12 cellular contexts compared by ENCODE assay signal in genomic region chr15:80252281-80252619, GRCh38. TPM values are rescaled to one million over a fixed set of nuclear protein-coding genes. Genes with fewer than 3 reads are reported as not detected.
DNase-seq lines count a peak whose midpoint lies in the region; ATAC-seq, FAIRE-seq and TF ChIP-seq lines count a peak whose summit lies in the region.
"Had no signal": no experiment of that assay in that cellular context is flagged by ENCODE, and none has a peak within 500 bp of the region (broad histone marks: within the 10 kb centered on the region; RNA-seq: fewer than 3 reads in every experiment).

No MANE protein-coding gene starts in this region.

- H3K4me2 ChIP-seq in keratinocyte (ENCODE audit: control insufficient read depth, extremely low read depth, insufficient read depth, low read depth, low read length): peak overlapping the region; percentile 63
- H3K4me2 ChIP-seq: KMS-11 had no signal

- peak overlapping the region; percentile 33 for H3K4me3 Mint-ChIP-seq in activated B cell treated with CpG ODN at 0.5 μM for 24 hours

- peaks cover 3% of the 10 kb centered on the region for H4K20me1 ChIP-seq in keratinocyte (ENCODE audit: control insufficient read depth, extremely low read depth, insufficient read depth, low read length)

- TF ChIP-seq CTCF in activated B cell treated with CpG ODN at 0.5 μM for 24 hours (IDR thresholded peaks at IDR 0.05) (no peak), keratinocyte (optimal IDR thresholded peaks at IDR 0.05 in 1 of 3, IDR thresholded peaks at IDR 0.05 in 1 of 3, conservative IDR thresholded peaks at IDR 0.05 in 1 of 3; ENCODE audit: extremely low read depth in 1 of 3, insufficient read depth in 2 of 3, low read length in 3 of 3) (no peak), spleen (IDR thresholded peaks at IDR 0.05 in 8 of 11, conservative IDR thresholded peaks at IDR 0.05 in 3 of 11) (no peak), GM20000 (IDR thresholded peaks at IDR 0.05; ENCODE audit: extremely low read depth, missing control alignments) (no peak)

- H3K27me3 Mint-ChIP-seq in activated B cell treated with CpG ODN at 0.5 μM for 24 hours: peaks cover 53% of the 10 kb centered on the region

- H3K27ac Mint-ChIP-seq in activated B cell treated with CpG ODN at 0.5 μM for 24 hours: no peak overlapping the region

- FAIRE-seq in keratinocyte (lab: Jason Lieb, UNC): no peak
- FAIRE-seq: A204.1 had no signal

- no peaks in the 10 kb centered on the region for H3K9me3 Mint-ChIP-seq in activated B cell treated with CpG ODN at 0.5 μM for 24 hours

- CTCF ChIA-PET in activated B cell treated with CpG ODN at 0.5 μM for 24 hours (lab: Charles Lee): no interaction called here

- peak overlapping the region in 1 of 3 experiments; percentile 17 for H3K4me3 ChIP-seq in keratinocyte (ENCODE audit: control insufficient read depth in 2 of 3, extremely low read depth in 1 of 3, insufficient read depth in 2 of 3, low read depth in 1 of 3, low read length in 3 of 3)
- peak overlapping the region; percentile 3 to 68 (median 34) for H3K4me3 ChIP-seq in spleen

- no peak overlapping the region for H2AFZ ChIP-seq in keratinocyte (ENCODE audit: control insufficient read depth, low read length)

- TF ChIP-seq POLR2A in spleen (IDR thresholded peaks at IDR 0.05): no peak

- intact Hi-C loops in activated B cell treated with CpG ODN at 0.5 μM for 24 hours (cut with micrococcal nuclease): no loop called here
- intact Hi-C loops in spleen (cut with DNase I; ENCODE audit: low total_unique reads): no loop called here

- 2 to 5% (median 3%) methylated on average over 7 of the region's 7 CpGs for WGBS in spleen, 5 donors

- no peaks in the 10 kb centered on the region for H3K79me2 ChIP-seq in keratinocyte (ENCODE audit: control insufficient read depth, insufficient read depth, low read length)

- dilution Hi-C loops in keratinocyte (cut with MboI; ENCODE audit: extremely low pct_ligation_motif_present, low sequenced_read_pairs): no loop called here

- H3K27me3 ChIP-seq in keratinocyte (ENCODE audit: control insufficient read depth, extremely low read depth, insufficient read depth, low read length): peaks cover 39% of the 10 kb centered on the region
- H3K27me3 ChIP-seq in spleen (replicated peaks in 1 of 7): peaks cover 4 to 100% (median 48%) of the 10 kb centered on the region in 7 donors

- H3K9me3 ChIP-seq in keratinocyte (ENCODE audit: control insufficient read depth, low read depth, low read length) (no peaks in the 10 kb centered on the region), spleen (peaks cover 0 to 3% (median 0%) of the 10 kb centered on the region in 8 donors)

- H3K4me1 ChIP-seq in keratinocyte (ENCODE audit: control insufficient read depth, extremely low read depth, insufficient read depth, low read length): no peaks in the 10 kb centered on the region
- peaks cover 0 to 22% (median 14%) of the 10 kb centered on the region in 6 donors for H3K4me1 ChIP-seq in spleen

- ATAC-seq in activated B cell treated with CpG ODN at 0.5 μM for 24 hours (ENCODE audit: low read depth): no peak

- DNase-seq in NCI-H1105 treated with DMSO at 0.1 percent for 48 hours (lab: John Stamatoyannopoulos, UW): peak; percentile 7
- no peak for DNase-seq in NCI-H1105 (lab: John Stamatoyannopoulos, UW)
- no peak for DNase-seq in activated B cell treated with CpG ODN at 0.5 μM for 24 hours
- no peak for DNase-seq in keratinocyte (ENCODE audit: low read depth, low spot score)
- no peak for DNase-seq in spleen
- DNase-seq in GM20000 (ENCODE audit: low spot score): no peak
- no peak for DNase-seq in ecto neural progenitor cell (ENCODE audit: low spot score)
- DNase-seq in MV-4-11 (lab: John Stamatoyannopoulos, UW): no peak
- DNase-seq: activated T-cell treated with anti-CD3 and anti-CD28 coated beads for 4 hours; stimulated activated naive CD4-positive, alpha-beta T cell treated with Interleukin-2 at 50 U/mL for 16 hours had no signal

- H3K4me1 Mint-ChIP-seq in activated B cell treated with CpG ODN at 0.5 μM for 24 hours: peaks cover 6% of the 10 kb centered on the region

- no peaks in the 10 kb centered on the region for H3K9me1 ChIP-seq in keratinocyte (ENCODE audit: control insufficient read depth, extremely low read depth, insufficient read depth, low read length)

- POLR2A ChIA-PET in activated B cell treated with CpG ODN at 0.5 μM for 24 hours (lab: Charles Lee): no interaction called here

- H3K36me3 ChIP-seq in keratinocyte (ENCODE audit: control insufficient read depth in 2 of 2, extremely low read depth in 1 of 2, insufficient read depth in 2 of 2, low read length in 2 of 2) (no peaks in the 10 kb centered on the region), spleen (no peaks in the 10 kb centered on the region)

- H3K27ac ChIP-seq in keratinocyte (ENCODE audit: control insufficient read depth, insufficient read depth, low read length): no peak overlapping the region
- peak overlapping the region in 3 of 8 donors; percentile 39 to 60 (median 58) for H3K27ac ChIP-seq in spleen
- H3K27ac ChIP-seq: KMS-11 had no signal

- H3K36me3 Mint-ChIP-seq in activated B cell treated with CpG ODN at 0.5 μM for 24 hours (ENCODE audit: low read depth): no peaks in the 10 kb centered on the region

- no peak overlapping the region for H3K9ac ChIP-seq in keratinocyte (ENCODE audit: control insufficient read depth, extremely low read depth, insufficient read depth, low read length)
- H3K9ac ChIP-seq: KMS-11 had no signal

RNA-seq across cellular contexts. Expression of gene CTXND1, which starts 0.2 kb away (rescaled TPM):
- not detected in 2 replicates for total RNA-seq in activated B cell treated with CpG ODN at 0.5 μM for 24 hours
- polyA plus RNA-seq in keratinocyte: not detected in 3 replicates
- polyA plus RNA-seq in keratinocyte (2011; ENCODE audit: low read depth): not detected
- polyA plus RNA-seq in keratinocyte (2011; cell fraction: cytosol; rRNA removed): not detected in 2 replicates
- polyA plus RNA-seq in keratinocyte (2011; cell fraction: nucleus; rRNA removed): not detected in 2 replicates
- 0.06 TPM in 1 of 2 replicates, not detected in the other for polyA plus RNA-seq in keratinocyte (2012; ENCODE audit: low replicate concordance)
- not detected in 3 replicates for polyA minus RNA-seq in keratinocyte
- polyA minus RNA-seq in keratinocyte (2011; cell fraction: cytosol; rRNA and poly(A)+ RNA removed): not detected
- not detected in 2 replicates for polyA minus RNA-seq in keratinocyte (2011; cell fraction: nucleus; rRNA and poly(A)+ RNA removed)
- total RNA-seq in spleen: 1 to 10 TPM in 6 of 7 donors, under 1 TPM in 1; 0.20 to 5.2 (median 3.3) TPM
- polyA plus RNA-seq in spleen: 1 to 10 TPM in 1 of 3 donors, under 1 TPM in 2; 0.32 to 1.6 (median 0.65) TPM
